ENCODE assay signal across 8 cellular contexts in the genomic region with DNA sequence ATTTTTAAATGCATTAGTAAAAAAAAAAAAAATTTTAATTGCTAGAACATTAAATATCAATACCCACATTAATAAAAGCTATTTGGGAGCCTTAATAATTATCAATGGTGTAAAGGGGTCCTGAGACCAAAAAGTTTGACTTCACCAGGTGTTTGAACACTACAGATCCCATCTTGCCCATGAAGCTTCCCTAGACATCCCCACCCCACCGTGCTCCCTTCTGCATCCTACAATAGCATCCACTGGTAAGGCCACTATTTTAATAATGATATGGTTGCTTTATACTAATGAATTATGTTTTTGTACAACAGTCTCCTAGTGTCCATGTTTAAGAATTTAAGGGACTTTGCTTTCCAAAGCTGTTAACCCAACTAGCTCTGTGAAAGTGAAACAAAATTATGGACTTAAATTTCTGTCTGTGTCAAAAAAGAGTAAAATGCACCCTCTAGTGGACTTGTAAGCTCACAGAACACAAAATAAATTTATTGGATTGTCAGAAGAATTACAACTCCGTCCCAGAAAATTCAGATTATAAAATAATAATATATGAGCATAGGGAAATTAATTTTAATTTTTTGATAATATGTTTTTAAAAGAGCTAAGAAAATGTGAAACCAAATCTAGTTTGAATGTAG.
DNase-seq lines count a peak whose midpoint lies in the region; ATAC-seq, FAIRE-seq and TF ChIP-seq lines count a peak whose summit lies in the region.

No MANE protein-coding gene starts in this region.

- peaks cover 8% of the 10 kb centered on the region for H3K4me1 Mint-ChIP-seq in nephron

- no peak overlapping the region for H3K27ac ChIP-seq in aorta (ENCODE audit: low read depth in 1 of 2, low read length in 2 of 2)

- no peak for ATAC-seq in aorta (ENCODE audit: low FRiP score)

- intact Hi-C loops in aorta (cut with DNase I), result no loop called here

- H3K27me3 Mint-ChIP-seq in nephron (ENCODE audit: low read depth), result peaks cover 3% of the 10 kb centered on the region

- DNase-seq in NCI-H1694 (lab: John Stamatoyannopoulos, UW) (peak; percentile 2), T47D (ENCODE audit: low read depth in 1 of 2, low spot score in 1 of 2) (peak; percentile 26 to 53), DMS153 treated with DMSO at 0.1 percent for 48 hours (lab: John Stamatoyannopoulos, UW; ENCODE audit: unreplicated experiment) (no peak), NCI-H1930 (lab: John Stamatoyannopoulos, UW) (no peak), aorta (no peak)

- H3K27ac Mint-ChIP-seq in nephron, result peak overlapping the region in 1 of 3 experiments; percentile 66

- TF ChIP-seq CTCF in GM12875 (IDR thresholded peaks at IDR 0.05; ENCODE audit: borderline replicate concordance, insufficient read depth, low read depth, low read length) (peak; percentile 20; the same call in 1 of the 2 replicates), nephron (IDR thresholded peaks at IDR 0.05; ENCODE audit: unreplicated experiment in 3 of 3) (peak; percentile 48 to 61 (median 54))

- no peaks in the 10 kb centered on the region for H3K9me3 Mint-ChIP-seq in nephron

- H3K27me3 ChIP-seq in aorta (ENCODE audit: control insufficient read depth in 1 of 2, insufficient read depth in 2 of 2, low read length in 1 of 2), result no peaks in the 10 kb centered on the region

- no peaks in the 10 kb centered on the region for H3K36me3 ChIP-seq in aorta (ENCODE audit: control insufficient read depth in 1 of 2, insufficient read depth in 2 of 2, low read length in 1 of 2)

- H3K4me1 ChIP-seq in aorta (ENCODE audit: control insufficient read depth in 1 of 2, insufficient read depth in 2 of 2, low read length in 2 of 2), result peaks cover 0 to 2% of the 10 kb centered on the region in 2 donors

- in situ Hi-C loops in T47D (cut with HindIII; ENCODE audit: low pct_unique_long_range_greater_than_20kb, low sequenced_read_pairs), result no loop called here

- H3K4me3 ChIP-seq in GM12875 (ENCODE audit: low read depth, low read length), result no peak overlapping the region
- no peak overlapping the region for H3K4me3 ChIP-seq in aorta (ENCODE audit: low read length in 2 of 2)

- no peak overlapping the region for H3K4me3 Mint-ChIP-seq in nephron

- H3K9me3 ChIP-seq in aorta (ENCODE audit: control insufficient read depth, low read length), result no peaks in the 10 kb centered on the region

- peak; percentile 97 for FAIRE-seq in A204.1 (lab: Jason Lieb, UNC)

- 48 to 50% methylated on average over 2 of the region's 2 CpGs for WGBS in aorta, 2 donors

- no peaks in the 10 kb centered on the region for H3K36me3 Mint-ChIP-seq in nephron (ENCODE audit: low read depth)

Comparison
In these comparisons a context has a peak if more than half of its experiments do, and no peak if none do; other contexts are left out.
1. DNase-seq: peak in NCI-H1694 (single experiment) and T47D (2 of 2); none in DMS153 treated with DMSO at 0.1 percent for 48 hours (single experiment), NCI-H1930 (0 of 2) and aorta (0 of 2).